Comparison of ENCODE assay signal across 8 cellular contexts in genomic region chr10:89251417-89252224, GRCh38. TPM values are rescaled to one million over a fixed set of nuclear protein-coding genes. Genes with fewer than 3 reads are reported as not detected.
DNase-seq lines count a peak whose midpoint lies in the region; ATAC-seq lines count a peak whose summit lies in the region.

Gene LIPA (minus strand): TSS chr10:89251775. CDS start chr10:89247648, 4,127 bp downstream.

- DNase-seq in Ammon's horn (ENCODE audit: low spot score) (peak; percentile 99), GM19238 (ENCODE audit: insufficient read length, low spot score) (peak; percentile 82), NCI-H524 (lab: John Stamatoyannopoulos, UW) (peak; percentile 81 to 89), kidney glomerular epithelial cell (lab: John Stamatoyannopoulos, UW) (peak; percentile 95)
- peak; percentile 96 for DNase-seq in activated CD4-positive, alpha-beta T cell treated with anti-CD3 and anti-CD28 coated beads for 36 hours
- DNase-seq in stimulated activated CD4-positive, alpha-beta T cell treated with anti-CD3 and anti-CD28 coated beads, Interleukin-1b, Interleukin-23, amount 100 ng/mL, for 1 hour (ENCODE audit: low read depth in 2 of 2) = peak; percentile 76 to 95

- H3K27me3 Mint-ChIP-seq in activated CD4-positive, alpha-beta T cell treated with anti-CD3 and anti-CD28 coated beads for 36 hours = peaks cover 2% of the 10 kb centered on the region

- CTCF ChIA-PET in activated CD4-positive, alpha-beta T cell treated with anti-CD3 and anti-CD28 coated beads for 36 hours (lab: Charles Lee) = interaction anchor here (0.6 to 2.5 kb wide), 11 partner anchors 9 to 343 kb away, joined by 3 to 12 read pairs (median 4); partner anchors contain the start of gene IFIT2

- peak within 1 kb of the TSS; percentile 91 for H3K27ac ChIP-seq in cingulate gyrus (ENCODE audit: low read depth, low read length)

- peak within 1 kb of the TSS; percentile 80 for H3K4me3 Mint-ChIP-seq in activated CD4-positive, alpha-beta T cell treated with anti-CD3 and anti-CD28 coated beads for 36 hours

- peak; percentile 94 for ATAC-seq in HG03442 (IDR thresholded peaks at IDR 0.05; ENCODE audit: unreplicated experiment)
- peak; percentile 96 for ATAC-seq in activated CD4-positive, alpha-beta T cell treated with anti-CD3 and anti-CD28 coated beads for 36 hours

- POLR2A ChIA-PET in activated CD4-positive, alpha-beta T cell treated with anti-CD3 and anti-CD28 coated beads for 36 hours (lab: Charles Lee) = interaction anchor here (1.0 to 1.2 kb wide), 2 partner anchors 392 to 1621 kb away, joined by 3 read pairs; no protein-coding TSS in a partner anchor

- H3K4me1 Mint-ChIP-seq in activated CD4-positive, alpha-beta T cell treated with anti-CD3 and anti-CD28 coated beads for 36 hours = peaks cover 47% of the 10 kb centered on the region

- H3K27ac Mint-ChIP-seq in activated CD4-positive, alpha-beta T cell treated with anti-CD3 and anti-CD28 coated beads for 36 hours = peak within 1 kb of the TSS; percentile 74

- peaks cover 25% of the 10 kb centered on the region for H3K9me3 Mint-ChIP-seq in activated CD4-positive, alpha-beta T cell treated with anti-CD3 and anti-CD28 coated beads for 36 hours (ENCODE audit: low read depth)

- intact Hi-C loops in activated CD4-positive, alpha-beta T cell treated with anti-CD3 and anti-CD28 coated beads for 36 hours (cut with DNase I, micrococcal nuclease) = loop anchor here (1.0 to 10.0 kb wide), 5 partner anchors 141 to 1623 kb away; partner anchors contain the start of genes IFIT1 (in 1 of the 2), IFIT5 (in 1 of the 2), KIF20B (in 1 of the 2) and PANK1 (in 1 of the 2)

- peaks cover 20% of the 10 kb centered on the region for H3K36me3 Mint-ChIP-seq in activated CD4-positive, alpha-beta T cell treated with anti-CD3 and anti-CD28 coated beads for 36 hours (ENCODE audit: low read depth)

RNA-seq across cellular contexts. Expression of gene LIPA, which starts in this region (rescaled TPM):
- 10 to 100 TPM; 17.0 to 22.1 TPM for total RNA-seq in activated CD4-positive, alpha-beta T cell treated with anti-CD3 and anti-CD28 coated beads for 36 hours

Comparison
In these comparisons a context has a peak if more than half of its experiments do, and no peak if none do; other contexts are left out.
1. Peak in every context shown above with its lines: DNase-seq, ATAC-seq and H3K27ac ChIP-seq.